ENCODE assay signal across 2 cellular contexts in the genomic region with DNA sequence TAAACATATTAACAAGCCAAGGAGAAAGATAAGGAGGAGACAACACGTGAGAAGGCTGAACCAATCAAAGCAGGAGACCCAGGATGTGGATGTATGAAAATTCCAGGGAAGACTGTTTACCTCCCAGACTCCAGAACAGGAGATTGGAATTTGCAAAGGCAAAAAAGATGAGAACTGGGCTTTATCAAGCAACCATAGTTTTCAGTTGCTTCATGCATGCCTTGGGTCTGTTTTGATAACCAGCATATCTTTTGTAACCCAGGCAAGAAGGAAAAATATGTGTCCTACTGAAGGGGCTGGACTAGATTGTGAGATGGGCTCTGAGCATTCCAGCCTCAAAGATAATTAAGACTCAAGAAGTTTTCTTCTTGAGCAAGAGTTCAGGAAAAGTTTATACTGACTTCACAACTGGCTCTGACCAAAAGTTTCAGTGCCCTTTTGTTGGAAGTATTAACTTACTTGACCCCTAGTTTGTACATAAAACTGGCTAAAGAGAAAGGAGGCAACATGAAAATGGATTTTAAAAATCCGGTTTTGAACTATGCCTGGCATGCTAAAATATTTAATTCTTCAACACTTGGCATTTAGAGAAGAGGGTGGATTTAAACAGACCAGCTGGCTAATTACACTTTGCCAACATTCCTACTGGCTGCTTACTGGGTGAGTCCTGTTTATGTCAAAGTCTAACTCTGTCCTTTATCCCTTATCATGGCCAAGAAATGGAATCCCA.
A peak's percentile ranks its signal among the peaks of the same experiment; 100 is the strongest.
TF ChIP-seq lines count a peak whose summit lies in the region.

No MANE protein-coding gene starts in this region.

TF ChIP-seq in IMR-90, 13 proteins besides CTCF, POLR2A, EP300 and RAD21:
- TF ChIP-seq, protein P1, sequence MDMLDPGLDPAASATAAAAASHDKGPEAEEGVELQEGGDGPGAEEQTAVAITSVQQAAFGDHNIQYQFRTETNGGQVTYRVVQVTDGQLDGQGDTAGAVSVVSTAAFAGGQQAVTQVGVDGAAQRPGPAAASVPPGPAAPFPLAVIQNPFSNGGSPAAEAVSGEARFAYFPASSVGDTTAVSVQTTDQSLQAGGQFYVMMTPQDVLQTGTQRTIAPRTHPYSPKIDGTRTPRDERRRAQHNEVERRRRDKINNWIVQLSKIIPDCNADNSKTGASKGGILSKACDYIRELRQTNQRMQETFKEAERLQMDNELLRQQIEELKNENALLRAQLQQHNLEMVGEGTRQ (IDR thresholded peaks at IDR 0.05; ENCODE audit: low read depth, low read length) = peak; percentile 91
- TF ChIP-seq MAZ (IDR thresholded peaks at IDR 0.05; ENCODE audit: borderline replicate concordance, low read depth, low read length) = no peak
- TF ChIP-seq CEBPB (IDR thresholded peaks at IDR 0.05; ENCODE audit: low read depth, low read length) = peak; percentile 71

TF ChIP-seq in H1, 55 proteins besides CTCF, POLR2A, EP300 and RAD21:
- no peak for TF ChIP-seq ASH2L (IDR thresholded peaks at IDR 0.05; ENCODE audit: low read length)
- TF ChIP-seq TAF7 (optimal IDR thresholded peaks at IDR 0.05; ENCODE audit: borderline replicate concordance, low read depth, low read length) = no peak
- no peak for TF ChIP-seq TEAD4 (IDR thresholded peaks at IDR 0.05; ENCODE audit: low read depth, low read length)
- TF ChIP-seq, protein P2, sequence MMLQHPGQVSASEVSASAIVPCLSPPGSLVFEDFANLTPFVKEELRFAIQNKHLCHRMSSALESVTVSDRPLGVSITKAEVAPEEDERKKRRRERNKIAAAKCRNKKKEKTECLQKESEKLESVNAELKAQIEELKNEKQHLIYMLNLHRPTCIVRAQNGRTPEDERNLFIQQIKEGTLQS (IDR thresholded peaks at IDR 0.05; ENCODE audit: insufficient read depth, low read depth, low read length) = no peak
- TF ChIP-seq BACH1 (IDR thresholded peaks at IDR 0.05; ENCODE audit: low read length) = no peak
- no peak for TF ChIP-seq TCF12 (IDR thresholded peaks at IDR 0.05; ENCODE audit: low read depth, low read length)
- TF ChIP-seq ZNF274 (IDR thresholded peaks at IDR 0.05; ENCODE audit: borderline replicate concordance, extremely low read depth, low read length) = no peak
- no peak for TF ChIP-seq SUZ12 (IDR thresholded peaks at IDR 0.05; ENCODE audit: low read length)
- TF ChIP-seq YY1 (IDR thresholded peaks at IDR 0.05; ENCODE audit: low read depth, low read length) = no peak
- TF ChIP-seq JUN (IDR thresholded peaks at IDR 0.05; ENCODE audit: low read depth, low read length) = no peak
- no peak for TF ChIP-seq SRF (IDR thresholded peaks at IDR 0.05; ENCODE audit: low read depth, low read length)
- TF ChIP-seq CBX5 (IDR thresholded peaks at IDR 0.05; ENCODE audit: low read depth, low read length) = no peak
- no peak for TF ChIP-seq RNF2 (IDR thresholded peaks at IDR 0.05; ENCODE audit: borderline replicate concordance, low read depth, low read length, missing control alignments, poor library complexity, severe bottlenecking)
- no peak for TF ChIP-seq CEBPB (IDR thresholded peaks at IDR 0.05; ENCODE audit: low read depth, low read length)
- TF ChIP-seq HDAC6 (IDR thresholded peaks at IDR 0.05; ENCODE audit: low read depth, low read length) = no peak
- TF ChIP-seq GTF2F1 (IDR thresholded peaks at IDR 0.05; ENCODE audit: borderline replicate concordance, low read depth, low read length) = no peak
- TF ChIP-seq HDAC2 (IDR thresholded peaks at IDR 0.05; ENCODE audit: borderline replicate concordance in 1 of 2, low read depth in 2 of 2, low read length in 2 of 2) = no peak
- TF ChIP-seq CHD2 (IDR thresholded peaks at IDR 0.05; ENCODE audit: low read length) = no peak
